In genomic region chr5:53944981-53945380, GRCh38 we compare ENCODE assay signal across 1 cellular context.
TF ChIP-seq lines count a peak whose summit lies in the region.

No MANE protein-coding gene starts in this region.

TF ChIP-seq in WTC11, 78 proteins besides CTCF, POLR2A, EP300 and RAD21 (continued from another document):
- TF ChIP-seq ZNF425 (CRISPR knock-in tag; conservative IDR thresholded peaks at IDR 0.05): no peak
- TF ChIP-seq MYBL2 (CRISPR knock-in tag; IDR thresholded peaks at IDR 0.05): no peak
- TF ChIP-seq ZNF138 (CRISPR knock-in tag; conservative IDR thresholded peaks at IDR 0.05): no peak
- TF ChIP-seq ARID4B (CRISPR knock-in tag; IDR thresholded peaks at IDR 0.05; ENCODE audit: borderline replicate concordance): no peak
- TF ChIP-seq ZSCAN18 (CRISPR knock-in tag; IDR thresholded peaks at IDR 0.05): no peak
- no peak for TF ChIP-seq ZBTB21 (CRISPR knock-in tag; IDR thresholded peaks at IDR 0.05; ENCODE audit: borderline replicate concordance)
- no peak for TF ChIP-seq ZNF416 (CRISPR knock-in tag; IDR thresholded peaks at IDR 0.05)
